In the genomic region with DNA sequence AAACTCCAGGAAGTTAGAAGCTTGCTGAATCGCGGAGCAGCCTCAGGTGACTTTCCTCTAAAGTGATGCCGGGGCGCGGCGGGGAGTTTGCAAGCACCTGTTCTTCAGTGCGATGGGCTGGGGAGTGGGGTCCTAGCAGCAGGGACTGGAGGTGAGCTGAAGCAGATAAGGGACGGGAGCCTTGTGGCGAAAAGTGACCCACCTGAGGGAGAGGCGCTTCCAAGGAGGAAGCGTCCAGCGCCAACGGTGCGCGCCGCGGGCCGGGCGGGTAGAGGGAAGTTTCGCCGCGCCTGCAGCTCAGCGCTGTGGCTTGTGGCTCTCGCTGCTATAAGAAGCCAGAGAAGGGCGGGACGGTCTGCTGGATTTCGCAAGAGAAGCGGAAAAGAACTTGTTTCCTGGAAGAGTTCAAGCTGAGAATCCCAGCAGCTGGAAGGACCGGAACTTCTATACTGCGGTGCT, we compare ENCODE assay signal across 8 cellular contexts. TPM values are rescaled to one million over a fixed set of nuclear protein-coding genes. Genes with fewer than 3 reads are reported as not detected.
DNase-seq lines count a peak whose midpoint lies in the region; ATAC-seq, FAIRE-seq and TF ChIP-seq lines count a peak whose summit lies in the region.

A gene (minus strand): TSS at position 305 of the 459 bp plus-strand sequence. CDS start 22,625 bp downstream, outside the sequence.

- no peak for DNase-seq in activated CD4-positive, alpha-beta T cell treated with anti-CD3 and anti-CD28 coated beads, Interleukin-2, amount 10 ng/mL, durations not matched to agents 7 days and 5 days
- no peak for DNase-seq in activated CD4-positive, alpha-beta T cell treated with anti-CD3 and anti-CD28 coated beads for 1 hour
- DNase-seq in GM12878 (ENCODE audit: low read depth, low spot score) (no peak), gastrocnemius medialis (peak; percentile 63 to 71), amniotic stem cell (lab: John Stamatoyannopoulos, UW) (no peak), NCI-H748 treated with DMSO at 0.1 percent for 48 hours (lab: John Stamatoyannopoulos, UW) (no peak)
- no peak for DNase-seq in NK-92 treated with Interleukin-12 subunit alpha and Interleukin-12 subunit beta, amount 100 ng/mL, for 24 hours (lab: John Stamatoyannopoulos, UW)

- peaks cover 36% of the 10 kb centered on the region for H3K27me3 Mint-ChIP-seq in activated CD4-positive, alpha-beta T cell treated with anti-CD3 and anti-CD28 coated beads, Interleukin-2, amount 10 ng/mL, durations not matched to agents 7 days and 5 days

- H3K27me3 ChIP-seq in GM12878 (replicated peaks in 1 of 2; ENCODE audit: control insufficient read depth in 2 of 2, insufficient read depth in 2 of 2, low read length in 1 of 2) (peaks cover 0 to 9% of the 10 kb centered on the region in 2 experiments; a peak in 1 of 4 replicates), gastrocnemius medialis (no peaks in the 10 kb centered on the region)

- no peak within 1 kb of the TSS for H3K4me2 ChIP-seq in GM12878 (ENCODE audit: control insufficient read depth, insufficient read depth)

- no peaks in the 10 kb centered on the region for H3K4me1 ChIP-seq in GM12878 (ENCODE audit: control insufficient read depth, insufficient read depth, low read length)
- peaks cover 0 to 10% of the 10 kb centered on the region in 2 donors for H3K4me1 ChIP-seq in gastrocnemius medialis

- BruUV-seq in GM12878 (replicated peaks; lab: Mats Ljungman, UMichigan), result no TSS peak

- H3K36me3 ChIP-seq in GM12878 (ENCODE audit: control insufficient read depth in 2 of 2, insufficient read depth in 2 of 2, low read length in 1 of 2), result no peaks in the 10 kb centered on the region
- no peaks in the 10 kb centered on the region for H3K36me3 ChIP-seq in gastrocnemius medialis

- no peak for TF ChIP-seq RAD21 in GM12878 (IDR thresholded peaks at IDR 0.05; ENCODE audit: insufficient read depth, low read depth, low read length)

- SMC1A ChIA-PET in GM12878 (lab: Charles Lee; ENCODE audit: uncharacterized antibody, unreplicated experiment), result no interaction called here

- H2AFZ ChIP-seq in GM12878 (ENCODE audit: control insufficient read depth, low read depth, low read length), result no peak within 1 kb of the TSS

- H3K27ac ChIP-seq in GM12878 (ENCODE audit: control insufficient read depth, insufficient read depth) (no peak within 1 kb of the TSS), gastrocnemius medialis (peak within 1 kb of the TSS; percentile 52 to 61 (median 55))

- TF ChIP-seq CTCF in GM12878 (IDR thresholded peaks at IDR 0.05 in 2 of 3, conservative IDR thresholded peaks at IDR 0.05 in 1 of 3; ENCODE audit: control insufficient read depth in 2 of 3, extremely low read depth in 1 of 3, insufficient read depth in 1 of 3, low read depth in 3 of 3, low read length in 3 of 3) (no peak), gastrocnemius medialis (IDR thresholded peaks at IDR 0.05 in 4 of 5, conservative IDR thresholded peaks at IDR 0.05 in 1 of 5) (no peak)

- no peak within 1 kb of the TSS for H3K9ac ChIP-seq in GM12878 (ENCODE audit: control insufficient read depth, insufficient read depth, low read length)

- H3K36me3 Mint-ChIP-seq in activated CD4-positive, alpha-beta T cell treated with anti-CD3 and anti-CD28 coated beads, Interleukin-2, amount 10 ng/mL, durations not matched to agents 7 days and 5 days (ENCODE audit: low read depth), result no peaks in the 10 kb centered on the region

- FAIRE-seq in GM12878 (lab: Jason Lieb, UNC), result no peak

- RAD21 ChIA-PET in GM12878 (lab: Charles Lee; ENCODE audit: unreplicated experiment), result no interaction called here

- peak within 1 kb of the TSS; percentile 14 for H3K4me3 Mint-ChIP-seq in activated CD4-positive, alpha-beta T cell treated with anti-CD3 and anti-CD28 coated beads, Interleukin-2, amount 10 ng/mL, durations not matched to agents 7 days and 5 days

- no peaks in the 10 kb centered on the region for H3K79me2 ChIP-seq in GM12878 (ENCODE audit: control insufficient read depth, insufficient read depth, low read length)

- POLR2A ChIA-PET in activated CD4-positive, alpha-beta T cell treated with anti-CD3 and anti-CD28 coated beads, Interleukin-2, amount 10 ng/mL, durations not matched to agents 7 days and 5 days (lab: Charles Lee), result no interaction called here
- POLR2A ChIA-PET in GM12878 (lab: Charles Lee), result no interaction called here

- in situ Hi-C loops in GM12878 (cut with MboI), result no loop called here
- in situ Hi-C loops in gastrocnemius medialis (cut with MboI; ENCODE audit: low sequenced_read_pairs in 4 of 4), result no loop called here

- H3K9me3 Mint-ChIP-seq in activated CD4-positive, alpha-beta T cell treated with anti-CD3 and anti-CD28 coated beads, Interleukin-2, amount 10 ng/mL, durations not matched to agents 7 days and 5 days, result no peaks in the 10 kb centered on the region

- ATAC-seq in GM12878 (peak; percentile 27; the same call in 1 of the 3 replicates), gastrocnemius medialis (peak; percentile 61 to 75)

- 44% methylated on average over 18 of the region's 30 CpGs for WGBS in GM12878 (ENCODE audit: insufficient coverage, insufficient replicate concordance, low lambda C conversion rate, missing lambda C conversion rate)

- TF ChIP-seq EP300 in GM12878 (IDR thresholded peaks at IDR 0.05; ENCODE audit: borderline replicate concordance in 1 of 2, control insufficient read depth in 1 of 2, low read depth in 2 of 2, low read length in 2 of 2), result no peak

- TF ChIP-seq POLR2A in GM12878 (IDR thresholded peaks at IDR 0.05; ENCODE audit: low read depth, low read length), result no peak
- peak in 1 of 2 donors; percentile 45 for TF ChIP-seq POLR2A in gastrocnemius medialis (IDR thresholded peaks at IDR 0.05)

- no peak within 1 kb of the TSS for H3K4me3 ChIP-seq in GM12878
- H3K4me3 ChIP-seq in iPS-18c (ENCODE audit: insufficient read depth, low read depth, low read length), result peak within 1 kb of the TSS; percentile 64
- peak within 1 kb of the TSS; percentile 39 to 51 (median 43) for H3K4me3 ChIP-seq in gastrocnemius medialis

- CTCF ChIA-PET in activated CD4-positive, alpha-beta T cell treated with anti-CD3 and anti-CD28 coated beads, Interleukin-2, amount 10 ng/mL, durations not matched to agents 7 days and 5 days (lab: Charles Lee), result no interaction called here
- CTCF ChIA-PET in GM12878 (lab: Yijun Ruan, JAX), result no interaction called here

- no peaks in the 10 kb centered on the region for H4K20me1 ChIP-seq in GM12878 (ENCODE audit: control insufficient read depth, insufficient read depth)

- intact Hi-C loops in GM12878 (cut with micrococcal nuclease; ENCODE audit: unreplicated experiment), result no loop called here
- intact Hi-C loops in gastrocnemius medialis (cut with DNase I; ENCODE audit: low total_unique reads), result no loop called here

- peaks cover 6% of the 10 kb centered on the region for H3K4me1 Mint-ChIP-seq in activated CD4-positive, alpha-beta T cell treated with anti-CD3 and anti-CD28 coated beads, Interleukin-2, amount 10 ng/mL, durations not matched to agents 7 days and 5 days

- no peaks in the 10 kb centered on the region for H3K9me3 ChIP-seq in GM12878 (replicated peaks; ENCODE audit: control insufficient read depth, insufficient read depth, low read length)
- no peaks in the 10 kb centered on the region for H3K9me3 ChIP-seq in iPS-18c (ENCODE audit: control insufficient read depth, insufficient read depth, low read length)
- H3K9me3 ChIP-seq in gastrocnemius medialis, result no peaks in the 10 kb centered on the region

- H3K27ac Mint-ChIP-seq in activated CD4-positive, alpha-beta T cell treated with anti-CD3 and anti-CD28 coated beads, Interleukin-2, amount 10 ng/mL, durations not matched to agents 7 days and 5 days, result no peak within 1 kb of the TSS

TF ChIP-seq in GM12878, 131 proteins besides CTCF, POLR2A, EP300 and RAD21 (continues in another document):
- TF ChIP-seq, protein P1, sequence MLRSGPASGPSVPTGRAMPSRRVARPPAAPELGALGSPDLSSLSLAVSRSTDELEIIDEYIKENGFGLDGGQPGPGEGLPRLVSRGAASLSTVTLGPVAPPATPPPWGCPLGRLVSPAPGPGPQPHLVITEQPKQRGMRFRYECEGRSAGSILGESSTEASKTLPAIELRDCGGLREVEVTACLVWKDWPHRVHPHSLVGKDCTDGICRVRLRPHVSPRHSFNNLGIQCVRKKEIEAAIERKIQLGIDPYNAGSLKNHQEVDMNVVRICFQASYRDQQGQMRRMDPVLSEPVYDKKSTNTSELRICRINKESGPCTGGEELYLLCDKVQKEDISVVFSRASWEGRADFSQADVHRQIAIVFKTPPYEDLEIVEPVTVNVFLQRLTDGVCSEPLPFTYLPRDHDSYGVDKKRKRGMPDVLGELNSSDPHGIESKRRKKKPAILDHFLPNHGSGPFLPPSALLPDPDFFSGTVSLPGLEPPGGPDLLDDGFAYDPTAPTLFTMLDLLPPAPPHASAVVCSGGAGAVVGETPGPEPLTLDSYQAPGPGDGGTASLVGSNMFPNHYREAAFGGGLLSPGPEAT (IDR thresholded peaks at IDR 0.05; ENCODE audit: low read depth), result no peak
- TF ChIP-seq RFX5 (IDR thresholded peaks at IDR 0.05; ENCODE audit: low read depth, low read length) (no peak), MXI1 (IDR thresholded peaks at IDR 0.05; ENCODE audit: low read depth, low read length) (no peak), JUND (IDR thresholded peaks at IDR 0.05; ENCODE audit: low read depth, low read length) (no peak)

RNA-seq across cellular contexts. Expression of the gene that starts here (rescaled TPM):
- not detected for total RNA-seq in activated CD4-positive, alpha-beta T cell treated with anti-CD3 and anti-CD28 coated beads, Interleukin-2, amount 10 ng/mL, durations not matched to agents 7 days and 5 days
- total RNA-seq in GM12878 (2013; cell fraction: nucleolus; rRNA removed), result 0.08 TPM in 1 of 2 replicates, not detected in the other
- not detected in 2 replicates for total RNA-seq in GM12878 (2014; rRNA removed)
- total RNA-seq in GM12878 (2014; rRNA removed; fragmentation: Illumina TruSeq; extraction: Trizol), result not detected in 2 replicates
- total RNA-seq in GM12878 (2021), result 0.05 and 0.13 TPM in 2 replicates
- 0.03 TPM for polyA plus RNA-seq in GM12878 (2011; ENCODE audit: low read depth)
- not detected in 2 replicates for polyA plus RNA-seq in GM12878 (2011; rRNA removed)
- polyA plus RNA-seq in GM12878 (2011; cell fraction: cytosol; rRNA removed), result not detected in 2 replicates
- polyA plus RNA-seq in GM12878 (2011; cell fraction: nucleus; rRNA removed), result not detected in 2 replicates
- not detected in 2 replicates for polyA plus RNA-seq in GM12878 (2012)
- polyA plus RNA-seq in GM12878 (2014; fragmentation: Illumina TruSeq; extraction: Trizol), result not detected in 2 replicates
- not detected for polyA plus RNA-seq in GM12878 (2014; fragmentation: Nextera tagmentation; extraction: Ambion mirVana)
- not detected in 2 replicates for polyA plus RNA-seq in GM12878 (2014; rRNA removed)
- not detected for polyA plus RNA-seq in GM12878 (2016; fragmentation: Nextera tagmentation; extraction: Ambion mirVana)
- polyA minus RNA-seq in GM12878 (2011; rRNA and poly(A)+ RNA removed), result not detected in 2 replicates
- not detected in 2 replicates for polyA minus RNA-seq in GM12878 (2011; cell fraction: cytosol; rRNA and poly(A)+ RNA removed)
- under 0.01 TPM in 1 of 2 replicates, not detected in the other for polyA minus RNA-seq in GM12878 (2011; cell fraction: nucleus; rRNA and poly(A)+ RNA removed)
- 10 to 100 TPM; 13.5 to 24.5 (median 16.2) TPM for total RNA-seq in gastrocnemius medialis

Comparison
In these comparisons a context has a peak if more than half of its experiments do, and no peak if none do; other contexts are left out.
1. RNA of the gene that starts here (total RNA-seq): 13.5 to 24.5 TPM in gastrocnemius medialis; not detected in activated CD4-positive, alpha-beta T cell treated with anti-CD3 and anti-CD28 coated beads, Interleukin-2, amount 10 ng/mL, durations not matched to agents 7 days and 5 days and 0.05 to 0.13 TPM in GM12878; every median in the first group is over 10 times any median in the second.
2. Peak in ATAC-seq in GM12878; RNA of the gene not detected or under 1 TPM.
3. DNase-seq: peak in gastrocnemius medialis (2 of 2); none in activated CD4-positive, alpha-beta T cell treated with anti-CD3 and anti-CD28 coated beads, Interleukin-2, amount 10 ng/mL, durations not matched to agents 7 days and 5 days (single experiment), activated CD4-positive, alpha-beta T cell treated with anti-CD3 and anti-CD28 coated beads for 1 hour (single experiment), GM12878 (single experiment), amniotic stem cell (single experiment), NCI-H748 treated with DMSO at 0.1 percent for 48 hours (single experiment) and NK-92 treated with Interleukin-12 subunit alpha and Interleukin-12 subunit beta, amount 100 ng/mL, for 24 hours (single experiment).